In genomic region chr10:5894458-5894857, GRCh38 we compare ENCODE assay signal across 13 cellular contexts.
"Had no signal": no experiment of that assay in that cellular context is flagged by ENCODE, and none has a peak within 500 bp of the region (broad histone marks: within the 10 kb centered on the region; RNA-seq: fewer than 3 reads in every experiment).

No MANE protein-coding gene starts in this region.

- H3K4me3 ChIP-seq: left lung, pancreas, skin epidermis, thyroid gland, uterus had no signal

- H3K9me3 ChIP-seq: pancreas, thyroid gland, uterus had no signal

- H3K27me3 Mint-ChIP-seq: activated CD8-positive, alpha-beta T cell treated with anti-CD3 and anti-CD28 coated beads for 36 hours; activated naive CD8-positive, alpha-beta T cell treated with anti-CD3 and anti-CD28 coated beads, Interleukin-2, amount 50 U/mL, for 24 hours had no signal

- H3K27ac Mint-ChIP-seq: activated CD8-positive, alpha-beta T cell treated with anti-CD3 and anti-CD28 coated beads for 36 hours; activated naive CD8-positive, alpha-beta T cell treated with anti-CD3 and anti-CD28 coated beads, Interleukin-2, amount 50 U/mL, for 24 hours had no signal

- DNase-seq: activated CD8-positive, alpha-beta memory T cell treated with anti-CD3 and anti-CD28 coated beads, Interleukin-2, amount 50 U/mL, for 4 hours; activated CD8-positive, alpha-beta T cell treated with anti-CD3 and anti-CD28 coated beads for 36 hours; activated gamma-delta T cell; activated naive CD8-positive, alpha-beta T cell treated with anti-CD3 and anti-CD28 coated beads, Interleukin-2, amount 50 U/mL, for 24 hours; foreskin keratinocyte; left lung; mesendoderm; pancreas; retina; stimulated activated CD4-positive, alpha-beta T cell treated with anti-CD3 and anti-CD28 coated beads, Interleukin-4, amount 100 ng/mL, for 4 hours; thyroid gland; uterus had no signal

- H3K9me3 Mint-ChIP-seq: activated naive CD8-positive, alpha-beta T cell treated with anti-CD3 and anti-CD28 coated beads, Interleukin-2, amount 50 U/mL, for 24 hours had no signal

- H3K27ac ChIP-seq: foreskin keratinocyte, pancreas, thyroid gland, uterus had no signal

- H3K27me3 ChIP-seq: foreskin keratinocyte, left lung, pancreas, thyroid gland, uterus had no signal

- H3K36me3 ChIP-seq: uterus had no signal

- H3K4me3 Mint-ChIP-seq: activated CD8-positive, alpha-beta T cell treated with anti-CD3 and anti-CD28 coated beads for 36 hours; activated naive CD8-positive, alpha-beta T cell treated with anti-CD3 and anti-CD28 coated beads, Interleukin-2, amount 50 U/mL, for 24 hours had no signal

- ATAC-seq: activated CD8-positive, alpha-beta T cell treated with anti-CD3 and anti-CD28 coated beads for 36 hours; activated naive CD8-positive, alpha-beta T cell treated with anti-CD3 and anti-CD28 coated beads, Interleukin-2, amount 50 U/mL, for 24 hours; foreskin keratinocyte; pancreas had no signal

- H3K4me1 ChIP-seq: foreskin keratinocyte, uterus had no signal
